In the genomic region with DNA sequence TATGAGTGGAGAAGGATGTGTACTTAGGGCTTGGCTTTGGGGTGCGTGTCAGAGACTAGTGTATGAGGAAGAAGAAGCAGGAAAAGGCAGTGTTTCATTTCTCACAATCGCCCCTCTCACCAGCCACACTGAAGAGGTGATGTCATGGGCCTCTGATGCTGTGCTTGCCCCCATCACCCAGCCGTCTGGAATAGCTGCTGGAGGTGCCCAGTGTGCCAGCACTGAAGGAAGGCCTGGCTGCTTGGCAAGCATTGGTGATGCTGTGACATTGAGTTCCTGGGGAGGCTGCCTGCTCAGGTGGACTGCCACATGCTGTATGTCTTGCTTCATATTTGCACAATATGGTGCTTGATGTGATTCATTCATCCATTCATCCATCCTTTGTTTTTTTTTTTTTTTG, we compare ENCODE assay signal across 17 cellular contexts. TPM values are rescaled to one million over a fixed set of nuclear protein-coding genes. Genes with fewer than 3 reads are reported as not detected.
DNase-seq lines count a peak whose midpoint lies in the region; ATAC-seq and TF ChIP-seq lines count a peak whose summit lies in the region.
"Had no signal": no experiment of that assay in that cellular context is flagged by ENCODE, and none has a peak within 500 bp of the region (broad histone marks: within the 10 kb centered on the region; RNA-seq: fewer than 3 reads in every experiment).

No MANE protein-coding gene starts in this region.

- H3K4me3 Mint-ChIP-seq in T-helper 17 cell: no peak overlapping the region
- H3K4me3 Mint-ChIP-seq: activated naive CD8-positive, alpha-beta T cell treated with anti-CD3 and anti-CD28 coated beads, Interleukin-2, amount 10 ng/mL, durations not matched to agents 7 days and 5 days; CD8-positive, alpha-beta memory T cell; central memory CD8-positive, alpha-beta T cell had no signal

- no peak overlapping the region for H3K4me2 ChIP-seq in Karpas-422 (ENCODE audit: low read depth, low read length, poor library complexity, severe bottlenecking)

- ATAC-seq in GM18511 (IDR thresholded peaks at IDR 0.05; ENCODE audit: unreplicated experiment) (peak; percentile 57), GM21717 (IDR thresholded peaks at IDR 0.05; ENCODE audit: unreplicated experiment) (peak; percentile 74), left ventricle myocardium superior (peak; percentile 88), HG03196 (IDR thresholded peaks at IDR 0.05; ENCODE audit: unreplicated experiment) (no peak), T-helper 17 cell (no peak)

- no peaks in the 10 kb centered on the region for H4K20me1 ChIP-seq in Karpas-422 (ENCODE audit: insufficient read depth, low read depth, low read length)

- no peak for TF ChIP-seq POLR2A in prostate gland (IDR thresholded peaks at IDR 0.05)

- H3K27ac ChIP-seq in prostate gland: no peak overlapping the region
- H3K27ac ChIP-seq in Karpas-422 (ENCODE audit: low read length): no peak overlapping the region
- H3K27ac ChIP-seq: esophagus muscularis mucosa, SJCRH30, thoracic aorta, VCaP had no signal

- H3K27me3 Mint-ChIP-seq in T-helper 17 cell: no peaks in the 10 kb centered on the region
- H3K27me3 Mint-ChIP-seq: activated naive CD8-positive, alpha-beta T cell treated with anti-CD3 and anti-CD28 coated beads, Interleukin-2, amount 10 ng/mL, durations not matched to agents 7 days and 5 days; CD8-positive, alpha-beta memory T cell; central memory CD8-positive, alpha-beta T cell had no signal

- H3K27ac Mint-ChIP-seq in T-helper 17 cell: no peak overlapping the region
- H3K27ac Mint-ChIP-seq: activated naive CD8-positive, alpha-beta T cell treated with anti-CD3 and anti-CD28 coated beads, Interleukin-2, amount 10 ng/mL, durations not matched to agents 7 days and 5 days; CD8-positive, alpha-beta memory T cell had no signal

- H3K36me3 Mint-ChIP-seq in T-helper 17 cell (ENCODE audit: low read depth): no peaks in the 10 kb centered on the region

- no peak overlapping the region for H2AFZ ChIP-seq in Karpas-422 (ENCODE audit: low read length)

- 77% methylated on average over 3 of the region's 3 CpGs for WGBS in prostate gland

- H3K9ac ChIP-seq in Karpas-422 (ENCODE audit: low read length): no peak overlapping the region

- H3K4me3 ChIP-seq in prostate gland (no peak overlapping the region), Karpas-422 (ENCODE audit: low read length) (no peak overlapping the region)
- H3K4me3 ChIP-seq: esophagus muscularis mucosa, SJCRH30, thoracic aorta had no signal

- no peak for TF ChIP-seq CTCF in prostate gland (IDR thresholded peaks at IDR 0.05)

- H3K4me1 Mint-ChIP-seq in T-helper 17 cell: peaks cover 11% of the 10 kb centered on the region

- H3K79me2 ChIP-seq in Karpas-422 (ENCODE audit: low read length): no peaks in the 10 kb centered on the region

- H3K9me3 ChIP-seq in prostate gland: no peaks in the 10 kb centered on the region
- no peaks in the 10 kb centered on the region for H3K9me3 ChIP-seq in Karpas-422 (ENCODE audit: low read length)
- H3K9me3 ChIP-seq in T-helper 17 cell (ENCODE audit: control insufficient read depth, low read length, poor library complexity, severe bottlenecking): no peaks in the 10 kb centered on the region
- H3K9me3 ChIP-seq: esophagus muscularis mucosa, SJCRH30, thoracic aorta had no signal

- H3K36me3 ChIP-seq in prostate gland: no peaks in the 10 kb centered on the region
- H3K36me3 ChIP-seq in Karpas-422 (ENCODE audit: insufficient read depth, low read length): no peaks in the 10 kb centered on the region
- H3K36me3 ChIP-seq: esophagus muscularis mucosa, SJCRH30, thoracic aorta had no signal

- intact Hi-C loops in left ventricle myocardium superior (cut with micrococcal nuclease): no loop called here
- intact Hi-C loops in prostate gland (cut with DNase I): loop anchor here (5.0 kb wide), 1 partner anchor 46 kb away; no protein-coding TSS in a partner anchor

- H3K4me1 ChIP-seq in prostate gland (replicated peaks) (peaks cover 7% of the 10 kb centered on the region), Karpas-422 (ENCODE audit: low read length) (peaks cover 2% of the 10 kb centered on the region; the same call in 1 of the 2 replicates)
- H3K4me1 ChIP-seq: SJCRH30 had no signal

- no peaks in the 10 kb centered on the region for H3K9me2 ChIP-seq in Karpas-422 (replicated peaks; ENCODE audit: insufficient read depth, low read length)

- DNase-seq in NCI-H69 (lab: John Stamatoyannopoulos, UW) (peak; percentile 97), left ventricle myocardium superior (peak; percentile 67), prostate gland (ENCODE audit: low spot score) (no peak), Karpas-422 (no peak), T-helper 17 cell (no peak)
- DNase-seq: activated naive CD8-positive, alpha-beta T cell treated with anti-CD3 and anti-CD28 coated beads, Interleukin-2, amount 10 ng/mL, durations not matched to agents 7 days and 5 days; CD8-positive, alpha-beta memory T cell; MM.1S; NCI-H526; SJCRH30 had no signal

- H3K27me3 ChIP-seq in prostate gland (replicated peaks; ENCODE audit: insufficient read depth): no peaks in the 10 kb centered on the region
- no peaks in the 10 kb centered on the region for H3K27me3 ChIP-seq in Karpas-422 (ENCODE audit: low read length)
- H3K27me3 ChIP-seq: esophagus muscularis mucosa, SJCRH30 had no signal

RNA-seq across cellular contexts. Expression of a gene that starts 56.2 kb away (rescaled TPM):
- total RNA-seq in left ventricle myocardium superior: 30.4 TPM
- 10 to 100 TPM; 38.9 to 42.4 TPM for total RNA-seq in prostate gland
- 11.9 and 18.3 TPM in 2 replicates for total RNA-seq in Karpas-422 (2014; rRNA removed; shearing (Covaris generic); ENCODE audit: low replicate concordance)
- 10 to 100 TPM; 13.0 to 14.4 TPM for total RNA-seq in T-helper 17 cell

Comparison
In these comparisons a context has a peak if more than half of its experiments do, and no peak if none do; other contexts are left out.
1. ATAC-seq: peak in GM18511 (single experiment), GM21717 (single experiment) and left ventricle myocardium superior (single experiment); none in HG03196 (single experiment) and T-helper 17 cell (single experiment).
2. DNase-seq: peak in NCI-H69 (single experiment) and left ventricle myocardium superior (single experiment); none in prostate gland (single experiment), Karpas-422 (single experiment) and T-helper 17 cell (0 of 3).